16 cellular contexts compared by ENCODE assay signal in genomic region chr4:87491436-87491835, GRCh38. TPM values are rescaled to one million over a fixed set of nuclear protein-coding genes. Genes with fewer than 3 reads are reported as not detected.
A peak's percentile ranks its signal among the peaks of the same experiment; 100 is the strongest.
DNase-seq lines count a peak whose midpoint lies in the region; ATAC-seq, FAIRE-seq and TF ChIP-seq lines count a peak whose summit lies in the region.
"Had no signal": no experiment of that assay in that cellular context is flagged by ENCODE, and none has a peak within 500 bp of the region (broad histone marks: within the 10 kb centered on the region; RNA-seq: fewer than 3 reads in every experiment).

No MANE protein-coding gene starts in this region.

- H3K14ac ChIP-seq in H1 (ENCODE audit: insufficient read length) = no peak overlapping the region

- no peaks in the 10 kb centered on the region for H3K23me2 ChIP-seq in H1 (ENCODE audit: low read depth, low read length)

- H2BK5ac ChIP-seq in H1 (ENCODE audit: low read depth, low read length) = no peak overlapping the region

- TF ChIP-seq CTCF in C4-2B (conservative IDR thresholded peaks at IDR 0.05) (no peak), VCaP (conservative IDR thresholded peaks at IDR 0.05) (no peak), H1 (IDR thresholded peaks at IDR 0.05; ENCODE audit: control extremely low read depth in 1 of 3, insufficient read depth in 1 of 3, low read depth in 1 of 3, low read length in 3 of 3) (no peak), dorsolateral prefrontal cortex (IDR thresholded peaks at IDR 0.05 in 54 of 56, conservative IDR thresholded peaks at IDR 0.05 in 2 of 56; ENCODE audit: low read depth in 1 of 56, partially characterized antibody in 56 of 56) (no peak)

- H3K18ac ChIP-seq in H1 (ENCODE audit: extremely low read depth, low read length) = no peak overlapping the region

- H3K27ac ChIP-seq in C4-2B = peak overlapping the region; percentile 60
- H3K27ac ChIP-seq in VCaP = peak overlapping the region; percentile 94
- H3K27ac ChIP-seq in H1 (ENCODE audit: low read depth, low read length) = no peak overlapping the region
- H3K27ac ChIP-seq in stomach smooth muscle (ENCODE audit: low read length) = peak overlapping the region; percentile 24
- H3K27ac ChIP-seq in dorsolateral prefrontal cortex = peak overlapping the region in 23 of 59 donors; percentile 1 to 77 (median 41)
- H3K27ac ChIP-seq: BLaER1 had no signal

- no peak overlapping the region for H2BK15ac ChIP-seq in H1 (ENCODE audit: low read length)

- no peak overlapping the region for H3K27ac Mint-ChIP-seq in activated CD8-positive, alpha-beta T cell treated with anti-CD3 and anti-CD28 coated beads, Interleukin-2, amount 10 ng/mL, durations not matched to agents 7 days and 5 days
- H3K27ac Mint-ChIP-seq: CD4-positive, CD25-positive, alpha-beta regulatory T cell had no signal

- no peak overlapping the region for H3K56ac ChIP-seq in H1 (replicated peaks; ENCODE audit: insufficient read length, low read depth, low read length)

- FAIRE-seq in H1 (lab: Jason Lieb, UNC) = no peak
- FAIRE-seq: GM12878 had no signal

- H3K4me2 ChIP-seq in H1 (ENCODE audit: insufficient read depth in 1 of 2, low read depth in 2 of 2, low read length in 2 of 2) = peak overlapping the region in 1 of 2 experiments; percentile 48; a peak in 1 of 4 replicates
- H3K4me2 ChIP-seq: BLaER1 had no signal

- H2BK12ac ChIP-seq in H1 (ENCODE audit: low read depth, low read length) = no peak overlapping the region

- no peak overlapping the region for H2BK20ac ChIP-seq in H1 (ENCODE audit: low read length)

- H3K9ac ChIP-seq in H1 (replicated peaks in 1 of 4; ENCODE audit: extremely low read depth in 1 of 4, low read depth in 3 of 4, low read length in 3 of 4) (no peak overlapping the region), stomach smooth muscle (ENCODE audit: low read length in 2 of 2) (no peak overlapping the region)
- H3K9ac ChIP-seq: BLaER1 had no signal

- 95% methylated on average over 2 of the region's 2 CpGs; no CpG with 5 or more reads in 1 of the 2 experiments for WGBS in H1 (ENCODE audit: extremely low coverage in 1 of 2, insufficient coverage in 1 of 2, insufficient read length in 1 of 2, insufficient replicate concordance in 2 of 2, low coverage in 1 of 2, low lambda C conversion rate in 2 of 2, missing lambda C conversion rate in 1 of 2), 2 experiments

- H2AFZ ChIP-seq in H1 (ENCODE audit: low read length) = no peak overlapping the region

- H3K23ac ChIP-seq in H1 (ENCODE audit: insufficient read length) = no peak overlapping the region

- H3K9me3 ChIP-seq in H1 (ENCODE audit: insufficient read depth in 2 of 2, low read depth in 1 of 2, low read length in 1 of 2) = peaks cover 0 to 7% of the 10 kb centered on the region in 2 experiments; a peak in 2 of 4 replicates
- no peaks in the 10 kb centered on the region for H3K9me3 ChIP-seq in stomach smooth muscle (ENCODE audit: control insufficient read depth in 2 of 2, low read length in 2 of 2)
- H3K9me3 ChIP-seq: HAP-1 had no signal

- H4K91ac ChIP-seq in H1 (replicated peaks; ENCODE audit: insufficient read length, low read length) = no peak overlapping the region

- no peaks in the 10 kb centered on the region for H3K79me2 ChIP-seq in H1 (ENCODE audit: control insufficient read depth in 1 of 2, insufficient read depth in 2 of 2, low read length in 2 of 2)

- peaks cover 3% of the 10 kb centered on the region for H3K4me1 Mint-ChIP-seq in activated CD8-positive, alpha-beta T cell treated with anti-CD3 and anti-CD28 coated beads, Interleukin-2, amount 10 ng/mL, durations not matched to agents 7 days and 5 days (ENCODE audit: low read depth)

- CTCF ChIA-PET in H1 (lab: Charles Lee; ENCODE audit: partially characterized antibody) = no interaction called here
- CTCF ChIA-PET in activated CD8-positive, alpha-beta T cell treated with anti-CD3 and anti-CD28 coated beads, Interleukin-2, amount 10 ng/mL, durations not matched to agents 7 days and 5 days (lab: Charles Lee) = no interaction called here

- no peaks in the 10 kb centered on the region for H4K20me1 ChIP-seq in H1 (replicated peaks in 1 of 2; ENCODE audit: control insufficient read depth in 1 of 2, insufficient read depth in 2 of 2, low read length in 2 of 2)
- H4K20me1 ChIP-seq: BLaER1 had no signal

- no peaks in the 10 kb centered on the region for H3K36me3 Mint-ChIP-seq in activated CD8-positive, alpha-beta T cell treated with anti-CD3 and anti-CD28 coated beads, Interleukin-2, amount 10 ng/mL, durations not matched to agents 7 days and 5 days (ENCODE audit: low read depth)

- TF ChIP-seq POLR2A in H1 (IDR thresholded peaks at IDR 0.05; ENCODE audit: control extremely low read depth in 1 of 2, low read depth in 2 of 2, low read length in 2 of 2) = no peak

- no peaks in the 10 kb centered on the region for H3K79me1 ChIP-seq in H1 (ENCODE audit: low read depth, low read length)

- ATAC-seq in activated CD8-positive, alpha-beta T cell treated with anti-CD3 and anti-CD28 coated beads, Interleukin-2, amount 10 ng/mL, durations not matched to agents 7 days and 5 days = no peak
- ATAC-seq: GM12878 had no signal

- no peaks in the 10 kb centered on the region for H3K9me3 Mint-ChIP-seq in activated CD8-positive, alpha-beta T cell treated with anti-CD3 and anti-CD28 coated beads, Interleukin-2, amount 10 ng/mL, durations not matched to agents 7 days and 5 days (ENCODE audit: insufficient read depth)

- DNase-seq in H1 (ENCODE audit: low read depth in 1 of 2, low spot score in 2 of 2) = no peak
- no peak for DNase-seq in dorsolateral prefrontal cortex
- no peak for DNase-seq in stimulated activated CD4-positive, alpha-beta T cell treated with anti-CD3 and anti-CD28 coated beads, Interleukin-15, amount 100 ng/mL, for 24 hours
- no peak for DNase-seq in activated CD8-positive, alpha-beta T cell treated with anti-CD3 and anti-CD28 coated beads, Interleukin-2, amount 10 ng/mL, durations not matched to agents 7 days and 5 days
- DNase-seq: 8988T; AML-193; CD4-positive, CD25-positive, alpha-beta regulatory T cell; GOT3 had no signal

- no peak overlapping the region for H3K4me3 ChIP-seq in H1 (ENCODE audit: extremely low read depth in 1 of 4, insufficient read depth in 2 of 4, low read depth in 3 of 4, low read length in 4 of 4)
- H3K4me3 ChIP-seq in stomach smooth muscle (ENCODE audit: low read length in 2 of 2) = no peak overlapping the region
- H3K4me3 ChIP-seq in dorsolateral prefrontal cortex = no peak overlapping the region
- H3K4me3 ChIP-seq: BLaER1, GM12878, HAP-1 had no signal

- POLR2A ChIA-PET in H1 (lab: Charles Lee; ENCODE audit: partially characterized antibody) = no interaction called here
- POLR2A ChIA-PET in activated CD8-positive, alpha-beta T cell treated with anti-CD3 and anti-CD28 coated beads, Interleukin-2, amount 10 ng/mL, durations not matched to agents 7 days and 5 days (lab: Charles Lee) = no interaction called here

- no peak overlapping the region for H3K4ac ChIP-seq in H1 (replicated peaks; ENCODE audit: insufficient read length, low read depth, low read length)

- H3K27me3 ChIP-seq in H1 (replicated peaks in 1 of 4; ENCODE audit: control insufficient read depth in 3 of 4, extremely low read depth in 1 of 4, insufficient read depth in 3 of 4, low read length in 3 of 4) (no peaks in the 10 kb centered on the region), stomach smooth muscle (ENCODE audit: control insufficient read depth in 1 of 2, insufficient read depth in 2 of 2, low read length in 2 of 2) (no peaks in the 10 kb centered on the region), dorsolateral prefrontal cortex (no peaks in the 10 kb centered on the region)
- H3K27me3 ChIP-seq: BLaER1 had no signal

- H3K36me3 ChIP-seq in H1 (ENCODE audit: control insufficient read depth in 2 of 4, insufficient read depth in 4 of 4, low read length in 3 of 4) = no peaks in the 10 kb centered on the region
- H3K36me3 ChIP-seq in stomach smooth muscle (ENCODE audit: control insufficient read depth in 2 of 2, insufficient read depth in 2 of 2, low read length in 2 of 2) = peaks cover 63 to 64% of the 10 kb centered on the region in 2 donors
- H3K36me3 ChIP-seq: BLaER1, HAP-1 had no signal

- intact Hi-C loops in dorsolateral prefrontal cortex (cut with DNase I) = no loop called here

- no peak overlapping the region for H2BK120ac ChIP-seq in H1 (replicated peaks; ENCODE audit: low read depth, low read length)

- H2AK5ac ChIP-seq in H1 (ENCODE audit: low read depth, low read length) = no peak overlapping the region

- H4K8ac ChIP-seq in H1 (ENCODE audit: extremely low read depth, insufficient read depth, low read length) = no peak overlapping the region

- TF ChIP-seq EP300 in H1 (IDR thresholded peaks at IDR 0.05; ENCODE audit: borderline replicate concordance in 1 of 2, low read depth in 2 of 2, low read length in 2 of 2) = no peak

- no peaks in the 10 kb centered on the region for H3K27me3 Mint-ChIP-seq in activated CD8-positive, alpha-beta T cell treated with anti-CD3 and anti-CD28 coated beads, Interleukin-2, amount 10 ng/mL, durations not matched to agents 7 days and 5 days (ENCODE audit: low read depth)

- H4K5ac ChIP-seq in H1 (ENCODE audit: insufficient read length, low read depth, low read length) = no peak overlapping the region

- H3K4me1 ChIP-seq in H1 (replicated peaks in 1 of 4; ENCODE audit: control insufficient read depth in 3 of 4, insufficient read depth in 4 of 4, low read length in 3 of 4) = peaks cover 0 to 5% (median 0%) of the 10 kb centered on the region in 4 experiments; a peak in 1 of 7 replicates
- H3K4me1 ChIP-seq in stomach smooth muscle (ENCODE audit: control insufficient read depth, insufficient read depth, low read length) = peaks cover 29% of the 10 kb centered on the region
- H3K4me1 ChIP-seq: BLaER1 had no signal

- TF ChIP-seq RAD21 in H1 (IDR thresholded peaks at IDR 0.05 in 1 of 2, conservative IDR thresholded peaks at IDR 0.05 in 1 of 2; ENCODE audit: low read depth in 2 of 2, low read length in 2 of 2) = no peak

- no peak overlapping the region for H3K4me3 Mint-ChIP-seq in activated CD8-positive, alpha-beta T cell treated with anti-CD3 and anti-CD28 coated beads, Interleukin-2, amount 10 ng/mL, durations not matched to agents 7 days and 5 days
- H3K4me3 Mint-ChIP-seq: CD4-positive, CD25-positive, alpha-beta regulatory T cell had no signal

TF ChIP-seq in H1, 55 proteins besides CTCF, POLR2A, EP300 and RAD21 (continues in another document):
- no peak for TF ChIP-seq EGR1 (IDR thresholded peaks at IDR 0.05; ENCODE audit: borderline replicate concordance, low read depth, low read length)

RNA-seq across cellular contexts. Expression of gene SPARCL1, which starts 37.7 kb away (rescaled TPM):
- 0.48 and 0.78 TPM in 2 replicates for total RNA-seq in H1 (2021; fragmentation: NEBNext Ultra II Directional; extraction: Animal tissue kit (Norgen Biotek cat#: 25700))
- 0.36 and 0.51 TPM in 2 replicates for polyA plus RNA-seq in H1 (2011; rRNA removed)
- polyA plus RNA-seq in H1 (2011; cell fraction: cytosol; rRNA removed) = 0.53 TPM
- 0.33 TPM for polyA plus RNA-seq in H1 (2011; cell fraction: nucleus; rRNA removed)
- 0.42 to 0.70 TPM (median 0.55 TPM) in 4 replicates for polyA plus RNA-seq in H1 (2012, experiment 1 of 2)
- 0.17 TPM for polyA plus RNA-seq in H1 (2012, experiment 2 of 2)
- 0.43 TPM for polyA plus RNA-seq in H1 (2013, experiment 1 of 2)
- 0.31 TPM for polyA plus RNA-seq in H1 (2013, experiment 2 of 2)
- 0.38 and 0.41 TPM in 2 replicates for polyA minus RNA-seq in H1 (2011; rRNA and poly(A)+ RNA removed)
- not detected for polyA minus RNA-seq in H1 (2011; cell fraction: cytosol; rRNA and poly(A)+ RNA removed)
- polyA minus RNA-seq in H1 (2011; cell fraction: nucleus; rRNA and poly(A)+ RNA removed) = 0.80 TPM
- total RNA-seq in dorsolateral prefrontal cortex = 1,000 to 10,000 TPM in 109 of 120 experiments, 100 to 1,000 TPM in 11; 619 to 2,075 (median 1,355) TPM
- total RNA-seq in activated CD8-positive, alpha-beta T cell treated with anti-CD3 and anti-CD28 coated beads, Interleukin-2, amount 10 ng/mL, durations not matched to agents 7 days and 5 days = not detected
- total RNA-seq: CD4-positive, CD25-positive, alpha-beta regulatory T cell; Daoy; HT1080 had no signal
- polyA plus RNA-seq: CD4-positive, CD25-positive, alpha-beta regulatory T cell had no signal

Comparison
In these comparisons a context has a peak if more than half of its experiments do, and no peak if none do; other contexts are left out.
1. RNA of gene SPARCL1, which starts 37.7 kb away (total RNA-seq): 619 to 2,075 TPM in dorsolateral prefrontal cortex; 0.48 to 0.78 TPM in H1 and not detected in activated CD8-positive, alpha-beta T cell treated with anti-CD3 and anti-CD28 coated beads, Interleukin-2, amount 10 ng/mL, durations not matched to agents 7 days and 5 days; every median in the first group is over 100 times any median in the second.